ENCODE assay signal across 13 cellular contexts in the genomic region with DNA sequence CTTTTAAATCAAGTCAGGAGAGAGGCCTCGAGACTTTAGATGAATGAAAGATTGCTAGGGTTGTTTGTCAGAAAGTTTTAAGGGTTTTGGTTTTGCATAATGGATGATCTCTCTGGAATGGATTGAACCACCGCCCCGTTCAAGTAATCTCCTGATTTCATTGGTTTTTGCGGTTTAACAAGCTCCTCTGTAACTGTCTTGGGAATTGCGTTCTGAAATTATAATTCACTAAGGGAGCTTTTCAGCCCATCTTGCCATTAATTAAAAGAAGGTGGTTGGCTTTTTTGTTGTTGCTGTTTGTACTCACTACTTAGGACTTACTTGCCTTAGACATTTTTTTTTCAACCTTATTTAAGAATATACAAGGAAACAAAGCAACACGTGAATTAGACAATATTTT. TPM values are rescaled to one million over a fixed set of nuclear protein-coding genes. Genes with fewer than 3 reads are reported as not detected.
"Had no signal": no experiment of that assay in that cellular context is flagged by ENCODE, and none has a peak within 500 bp of the region (broad histone marks: within the 10 kb centered on the region; RNA-seq: fewer than 3 reads in every experiment).

No MANE protein-coding gene starts in this region.

- H3K36me3 ChIP-seq: HAP-1 had no signal

- ATAC-seq: HCT116, HepG2, K562 had no signal

- H3K4me1 ChIP-seq: HAP-1 had no signal

- H3K9me3 ChIP-seq: HAP-1 had no signal

- DNase-seq: GM23248, GOT3, H7, HFFc6, IMR-90, KG1 had no signal

- H3K4me3 ChIP-seq: GM23248, HAP-1, K562 had no signal

- H3K9ac ChIP-seq: GM23248 had no signal

- H3K27ac ChIP-seq: GM23248, HL-60 had no signal

- H3K4me3 Mint-ChIP-seq: HFFc6 had no signal

- H3K27ac Mint-ChIP-seq: HFFc6 had no signal

RNA-seq across cellular contexts. Expression of a gene that starts 8.8 kb away (rescaled TPM):
- total RNA-seq: GM23248, H4, HepG2, HFFc6, HT1080, IMR-90, K562 had no signal
